Comparison of ENCODE assay signal across 16 cellular contexts in genomic region chr3:172148269-172148668, GRCh38.
A peak's percentile ranks its signal among the peaks of the same experiment; 100 is the strongest.
DNase-seq lines count a peak whose midpoint lies in the region; ATAC-seq and TF ChIP-seq lines count a peak whose summit lies in the region.
"Had no signal": no experiment of that assay in that cellular context is flagged by ENCODE, and none has a peak within 500 bp of the region (broad histone marks: within the 10 kb centered on the region; RNA-seq: fewer than 3 reads in every experiment).

No MANE protein-coding gene starts in this region.

- no peak for DNase-seq in Calu3
- peak; percentile 48 for DNase-seq in LHCN-M2 (ENCODE audit: low read depth)
- no peak for DNase-seq in WTC11 (ENCODE audit: low spot score)
- no peak for DNase-seq in naive thymus-derived CD4-positive, alpha-beta T cell
- no peak for DNase-seq in amniotic stem cell (lab: John Stamatoyannopoulos, UW)
- DNase-seq in stimulated activated effector memory CD8-positive, alpha-beta T cell treated with anti-CD3 and anti-CD28 coated beads, Interleukin-12 subunit alpha, Interleukin-12 subunit beta, amount 100 ng/mL, for 72 hours (ENCODE audit: low spot score in 2 of 2) = no peak
- no peak for DNase-seq in nephron progenitor cell
- no peak for DNase-seq in NCI-H1417 treated with DMSO at 0.1 percent for 48 hours (lab: John Stamatoyannopoulos, UW)
- DNase-seq: activated CD4-positive, alpha-beta T cell treated with anti-CD3 and anti-CD28 coated beads for 1 hour; activated T-cell treated with anti-CD3 and anti-CD28 coated beads, Interleukin-2, amount 50 U/mL, for 48 hours; C1 segment of cervical spinal cord; Karpas-422; stimulated activated CD4-positive, alpha-beta T cell treated with anti-CD3 and anti-CD28 coated beads, Interleukin-4, amount 100 ng/mL, for 24 hours had no signal

- no peaks in the 10 kb centered on the region for H3K9me3 ChIP-seq in naive thymus-derived CD4-positive, alpha-beta T cell (ENCODE audit: control insufficient read depth in 2 of 3, low read length in 3 of 3)
- H3K9me3 ChIP-seq: prostate gland had no signal

- no peak overlapping the region for H3K4me3 Mint-ChIP-seq in Calu3 (ENCODE audit: low read depth, unreplicated experiment)
- no peak overlapping the region for H3K4me3 Mint-ChIP-seq in WTC11
- no peak overlapping the region for H3K4me3 Mint-ChIP-seq in naive thymus-derived CD4-positive, alpha-beta T cell
- no peak overlapping the region for H3K4me3 Mint-ChIP-seq in stimulated activated effector memory CD8-positive, alpha-beta T cell treated with anti-CD3 and anti-CD28 coated beads, Interleukin-12 subunit alpha, Interleukin-12 subunit beta, amount 100 ng/mL, for 72 hours
- no peak overlapping the region for H3K4me3 Mint-ChIP-seq in nephron progenitor cell
- H3K4me3 Mint-ChIP-seq: memory B cell; stimulated activated naive CD8-positive, alpha-beta T cell treated with anti-CD3 and anti-CD28 coated beads, Interleukin-15, Interleukin-2, amounts not matched to agents 100 ng/mL and 50 ng/mL, for 24 hours had no signal

- intact Hi-C loops in Calu3 (cut with micrococcal nuclease; ENCODE audit: unreplicated experiment) = no loop called here
- intact Hi-C loops in naive thymus-derived CD4-positive, alpha-beta T cell (cut with micrococcal nuclease) = loop anchor here in 1 of 2 donors (2.0 kb wide), 1 partner anchor 15 kb away; no protein-coding TSS in a partner anchor

- no peak overlapping the region for H3K4me3 ChIP-seq in naive thymus-derived CD4-positive, alpha-beta T cell (ENCODE audit: low read length)
- H3K4me3 ChIP-seq: prostate gland had no signal

- BruUV-seq in Calu3 (replicated peaks; lab: Mats Ljungman, UMichigan) = no TSS peak

- no peaks in the 10 kb centered on the region for H3K27me3 Mint-ChIP-seq in Calu3 (ENCODE audit: unreplicated experiment)
- no peaks in the 10 kb centered on the region for H3K27me3 Mint-ChIP-seq in WTC11 (ENCODE audit: low read depth)
- H3K27me3 Mint-ChIP-seq in naive thymus-derived CD4-positive, alpha-beta T cell = no peaks in the 10 kb centered on the region
- H3K27me3 Mint-ChIP-seq in nephron progenitor cell (ENCODE audit: low read depth, poor library complexity) = no peaks in the 10 kb centered on the region
- H3K27me3 Mint-ChIP-seq: stimulated activated naive CD8-positive, alpha-beta T cell treated with anti-CD3 and anti-CD28 coated beads, Interleukin-15, Interleukin-2, amounts not matched to agents 100 ng/mL and 50 ng/mL, for 24 hours had no signal

- H3K36me3 Mint-ChIP-seq in Calu3 (ENCODE audit: insufficient read depth, unreplicated experiment) = peaks cover 85% of the 10 kb centered on the region
- no peaks in the 10 kb centered on the region for H3K36me3 Mint-ChIP-seq in WTC11
- H3K36me3 Mint-ChIP-seq in naive thymus-derived CD4-positive, alpha-beta T cell = peaks cover 0 to 5% (median 3%) of the 10 kb centered on the region in 5 donors
- H3K36me3 Mint-ChIP-seq in stimulated activated effector memory CD8-positive, alpha-beta T cell treated with anti-CD3 and anti-CD28 coated beads, Interleukin-12 subunit alpha, Interleukin-12 subunit beta, amount 100 ng/mL, for 72 hours = peaks cover 17% of the 10 kb centered on the region
- peaks cover 35% of the 10 kb centered on the region for H3K36me3 Mint-ChIP-seq in nephron progenitor cell (ENCODE audit: low read depth)
- H3K36me3 Mint-ChIP-seq: memory B cell had no signal

- no peaks in the 10 kb centered on the region for H3K36me3 ChIP-seq in naive thymus-derived CD4-positive, alpha-beta T cell (ENCODE audit: control insufficient read depth in 2 of 3, insufficient read depth in 3 of 3, low read length in 3 of 3)
- H3K36me3 ChIP-seq: prostate gland had no signal

- H3K9me3 Mint-ChIP-seq in Calu3 (ENCODE audit: low read depth, unreplicated experiment) (peaks cover 9% of the 10 kb centered on the region), WTC11 (no peaks in the 10 kb centered on the region), nephron progenitor cell (no peaks in the 10 kb centered on the region)
- H3K9me3 Mint-ChIP-seq in naive thymus-derived CD4-positive, alpha-beta T cell = no peaks in the 10 kb centered on the region
- H3K9me3 Mint-ChIP-seq in stimulated activated effector memory CD8-positive, alpha-beta T cell treated with anti-CD3 and anti-CD28 coated beads, Interleukin-12 subunit alpha, Interleukin-12 subunit beta, amount 100 ng/mL, for 72 hours = no peaks in the 10 kb centered on the region
- H3K9me3 Mint-ChIP-seq: memory B cell; stimulated activated naive CD8-positive, alpha-beta T cell treated with anti-CD3 and anti-CD28 coated beads, Interleukin-15, Interleukin-2, amounts not matched to agents 100 ng/mL and 50 ng/mL, for 24 hours had no signal

- no peak for ATAC-seq in WTC11
- ATAC-seq in naive thymus-derived CD4-positive, alpha-beta T cell = peak; percentile 27
- ATAC-seq in stimulated activated effector memory CD8-positive, alpha-beta T cell treated with anti-CD3 and anti-CD28 coated beads, Interleukin-12 subunit alpha, Interleukin-12 subunit beta, amount 100 ng/mL, for 72 hours = no peak

- H3K27ac ChIP-seq in naive thymus-derived CD4-positive, alpha-beta T cell (ENCODE audit: low read depth, low read length) = no peak overlapping the region
- H3K27ac ChIP-seq: prostate gland had no signal

- TF ChIP-seq CTCF in Calu3 (IDR thresholded peaks at IDR 0.05; ENCODE audit: unreplicated experiment) (no peak), WTC11 (IDR thresholded peaks at IDR 0.05) (no peak), nephron progenitor cell (IDR thresholded peaks at IDR 0.05) (no peak)

- H3K27ac Mint-ChIP-seq in Calu3 (ENCODE audit: unreplicated experiment) (peak overlapping the region; percentile 77), WTC11 (peak overlapping the region; percentile 90), nephron progenitor cell (no peak overlapping the region)
- peak overlapping the region in 1 of 9 donors; percentile 76 for H3K27ac Mint-ChIP-seq in naive thymus-derived CD4-positive, alpha-beta T cell
- H3K27ac Mint-ChIP-seq in stimulated activated effector memory CD8-positive, alpha-beta T cell treated with anti-CD3 and anti-CD28 coated beads, Interleukin-12 subunit alpha, Interleukin-12 subunit beta, amount 100 ng/mL, for 72 hours = no peak overlapping the region
- H3K27ac Mint-ChIP-seq: memory B cell; stimulated activated naive CD8-positive, alpha-beta T cell treated with anti-CD3 and anti-CD28 coated beads, Interleukin-15, Interleukin-2, amounts not matched to agents 100 ng/mL and 50 ng/mL, for 24 hours had no signal

- H3K4me1 Mint-ChIP-seq in Calu3 (ENCODE audit: low read depth, unreplicated experiment) (peaks cover 68% of the 10 kb centered on the region), WTC11 (peaks cover 83% of the 10 kb centered on the region), nephron progenitor cell (peaks cover 58% of the 10 kb centered on the region)
- H3K4me1 Mint-ChIP-seq in naive thymus-derived CD4-positive, alpha-beta T cell = peaks cover 32 to 69% (median 44%) of the 10 kb centered on the region in 7 donors
- H3K4me1 Mint-ChIP-seq in stimulated activated effector memory CD8-positive, alpha-beta T cell treated with anti-CD3 and anti-CD28 coated beads, Interleukin-12 subunit alpha, Interleukin-12 subunit beta, amount 100 ng/mL, for 72 hours = peaks cover 47% of the 10 kb centered on the region

- no peaks in the 10 kb centered on the region for H3K27me3 ChIP-seq in naive thymus-derived CD4-positive, alpha-beta T cell (ENCODE audit: control insufficient read depth in 2 of 2, insufficient read depth in 2 of 2, low read length in 2 of 2)

- peaks cover 0 to 6% of the 10 kb centered on the region in 2 donors for H3K4me1 ChIP-seq in naive thymus-derived CD4-positive, alpha-beta T cell (ENCODE audit: control insufficient read depth in 2 of 2, insufficient read depth in 2 of 2, low read length in 2 of 2)

- POLR2A ChIA-PET in WTC11 (lab: Charles Lee) = no interaction called here
- POLR2A ChIA-PET in naive thymus-derived CD4-positive, alpha-beta T cell (lab: Charles Lee) = interaction anchor here (0.8 kb wide), 1 partner anchor 40 kb away, joined by 3 read pairs; no protein-coding TSS in a partner anchor

- CTCF ChIA-PET in Calu3 (lab: Charles Lee) = no interaction called here
- CTCF ChIA-PET in WTC11 (lab: Charles Lee) = no interaction called here
- CTCF ChIA-PET in naive thymus-derived CD4-positive, alpha-beta T cell (lab: Charles Lee) = interaction anchor here (1.2 kb wide), 1 partner anchor 9 kb away, joined by 3 read pairs; no protein-coding TSS in a partner anchor

TF ChIP-seq in WTC11, 78 proteins besides CTCF, POLR2A, EP300 and RAD21 (continues in another document):
- TF ChIP-seq MAX (CRISPR knock-in tag; IDR thresholded peaks at IDR 0.05) (no peak), ZNF121 (CRISPR knock-in tag; IDR thresholded peaks at IDR 0.05) (no peak), TEAD4 (CRISPR knock-in tag; IDR thresholded peaks at IDR 0.05) (no peak), E2F1 (CRISPR knock-in tag; IDR thresholded peaks at IDR 0.05) (no peak), SP1 (CRISPR knock-in tag; conservative IDR thresholded peaks at IDR 0.05) (no peak), NFE2L1 (CRISPR knock-in tag; IDR thresholded peaks at IDR 0.05) (no peak), RELA (CRISPR knock-in tag; IDR thresholded peaks at IDR 0.05; ENCODE audit: borderline replicate concordance) (no peak), ZBTB43 (CRISPR knock-in tag; IDR thresholded peaks at IDR 0.05) (no peak)

Comparison
In these comparisons a context has a peak if more than half of its experiments do, and no peak if none do; other contexts are left out.
1. H3K27ac Mint-ChIP-seq: peak in Calu3 (single experiment) and WTC11 (single experiment); none in stimulated activated effector memory CD8-positive, alpha-beta T cell treated with anti-CD3 and anti-CD28 coated beads, Interleukin-12 subunit alpha, Interleukin-12 subunit beta, amount 100 ng/mL, for 72 hours (single experiment) and nephron progenitor cell (single experiment).